ENCODE assay signal across 8 cellular contexts in the genomic region with DNA sequence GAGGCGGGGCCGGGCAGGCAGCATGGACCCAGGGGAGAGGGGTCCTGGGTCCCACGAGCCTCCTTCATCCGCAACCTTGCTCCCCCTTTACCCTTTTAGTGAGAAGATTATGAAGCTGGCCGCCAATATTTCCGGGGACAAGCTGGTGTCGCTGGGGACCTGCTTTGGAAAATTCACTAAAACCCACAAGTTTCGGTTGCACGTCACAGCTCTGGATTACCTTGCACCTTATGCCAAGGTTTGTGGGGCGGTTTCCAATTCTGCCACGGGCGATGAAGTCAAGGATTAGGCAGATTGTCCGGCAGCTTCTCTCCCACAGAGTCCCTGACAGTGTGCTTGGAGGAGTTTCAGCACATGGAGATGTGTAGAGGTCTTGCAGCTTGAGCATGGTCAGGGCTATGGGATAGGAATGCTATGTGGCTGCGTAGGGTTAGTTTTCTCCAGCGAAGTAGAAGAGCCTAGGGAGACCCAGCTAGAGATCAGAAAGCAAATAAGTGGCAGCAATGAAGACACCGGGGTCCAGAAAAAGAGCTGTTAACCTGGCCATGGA. TPM values are rescaled to one million over a fixed set of nuclear protein-coding genes. Genes with fewer than 3 reads are reported as not detected.
DNase-seq lines count a peak whose midpoint lies in the region; ATAC-seq and TF ChIP-seq lines count a peak whose summit lies in the region.

No MANE protein-coding gene starts in this region.

- H3K27ac ChIP-seq in iPS DF 6.9 (ENCODE audit: low read length), result no peak overlapping the region

- H3K4me1 ChIP-seq in iPS DF 6.9 (ENCODE audit: control insufficient read depth, insufficient read depth, low read length), result peaks cover 1% of the 10 kb centered on the region; the same call in 1 of the 2 replicates

- TF ChIP-seq CTCF in activated CD8-positive, alpha-beta T cell treated with anti-CD3 and anti-CD28 coated beads for 36 hours (IDR thresholded peaks at IDR 0.05), result no peak

- no peaks in the 10 kb centered on the region for H3K27me3 ChIP-seq in iPS DF 6.9 (ENCODE audit: control insufficient read depth, insufficient read depth, low read length)

- H3K9me3 Mint-ChIP-seq in activated CD8-positive, alpha-beta T cell treated with anti-CD3 and anti-CD28 coated beads for 36 hours, result no peaks in the 10 kb centered on the region

- H3K4me3 Mint-ChIP-seq in activated CD8-positive, alpha-beta T cell treated with anti-CD3 and anti-CD28 coated beads for 36 hours, result peak overlapping the region; percentile 97

- H3K4me3 ChIP-seq in iPS DF 6.9 (ENCODE audit: low read length), result peak overlapping the region; percentile 65

- POLR2A ChIA-PET in activated CD8-positive, alpha-beta T cell treated with anti-CD3 and anti-CD28 coated beads for 36 hours (lab: Charles Lee), result interaction anchor here (0.6 to 6.9 kb wide), 6 partner anchors 10 to 423 kb away, joined by 3 to 72 read pairs (median 4); a partner anchor contains a TSS

- CTCF ChIA-PET in activated CD8-positive, alpha-beta T cell treated with anti-CD3 and anti-CD28 coated beads for 36 hours (lab: Charles Lee), result interaction anchor here (0.9 to 3.3 kb wide), 6 partner anchors 10 to 415 kb away, joined by 4 to 28 read pairs (median 6); a partner anchor contains a TSS

- no peaks in the 10 kb centered on the region for H3K27me3 Mint-ChIP-seq in activated CD8-positive, alpha-beta T cell treated with anti-CD3 and anti-CD28 coated beads for 36 hours

- no peaks in the 10 kb centered on the region for H3K9me3 ChIP-seq in iPS DF 6.9 (ENCODE audit: control insufficient read depth, insufficient read depth, low read length)

- peak overlapping the region; percentile 99 for H3K27ac Mint-ChIP-seq in activated CD8-positive, alpha-beta T cell treated with anti-CD3 and anti-CD28 coated beads for 36 hours

- peak; percentile 1 for ATAC-seq in activated CD8-positive, alpha-beta T cell treated with anti-CD3 and anti-CD28 coated beads for 36 hours
- ATAC-seq in GM18858 (IDR thresholded peaks at IDR 0.05; ENCODE audit: unreplicated experiment), result no peak
- no peak for ATAC-seq in GM18861 (IDR thresholded peaks at IDR 0.05; ENCODE audit: unreplicated experiment)

- peaks cover 53% of the 10 kb centered on the region for H3K4me1 Mint-ChIP-seq in activated CD8-positive, alpha-beta T cell treated with anti-CD3 and anti-CD28 coated beads for 36 hours (ENCODE audit: low read depth)

- peaks cover 8% of the 10 kb centered on the region for H3K36me3 ChIP-seq in iPS DF 6.9 (ENCODE audit: control insufficient read depth, insufficient read depth, low read length)

- intact Hi-C loops in activated CD8-positive, alpha-beta T cell treated with anti-CD3 and anti-CD28 coated beads for 36 hours (cut with micrococcal nuclease), result no loop called here

- peak; percentile 16 for DNase-seq in activated T-cell treated with anti-CD3 and anti-CD28 coated beads for 24 hours (ENCODE audit: low read depth)
- no peak for DNase-seq in activated T-cell treated with anti-CD3 and anti-CD28 coated beads, Interleukin-2, amount 50 U/mL, for 1 hour
- peak; percentile 55 for DNase-seq in activated CD8-positive, alpha-beta T cell treated with anti-CD3 and anti-CD28 coated beads for 36 hours
- DNase-seq in iPS DF 6.9 (ENCODE audit: low read depth, low spot score), result no peak
- peak; percentile 34 for DNase-seq in stimulated activated CD4-positive, alpha-beta T cell treated with anti-CD3 and anti-CD28 coated beads, Interleukin-4, amount 100 ng/mL, for 24 hours
- no peak for DNase-seq in NCI-H510A treated with DMSO at 0.1 percent for 48 hours (lab: John Stamatoyannopoulos, UW)

- peaks cover 61% of the 10 kb centered on the region for H3K36me3 Mint-ChIP-seq in activated CD8-positive, alpha-beta T cell treated with anti-CD3 and anti-CD28 coated beads for 36 hours (ENCODE audit: low read depth)

- no CpG with 5 or more reads among the region's 16 CpGs for WGBS in iPS DF 6.9 (ENCODE audit: insufficient coverage, insufficient read length)

RNA-seq across cellular contexts. Expression of a gene that starts 0.6 kb away (rescaled TPM):
- 10 to 100 TPM; 37.7 to 41.8 TPM for total RNA-seq in activated CD8-positive, alpha-beta T cell treated with anti-CD3 and anti-CD28 coated beads for 36 hours

RNA-seq across cellular contexts. Expression of a gene that starts 0.8 kb away (rescaled TPM):
- total RNA-seq in activated CD8-positive, alpha-beta T cell treated with anti-CD3 and anti-CD28 coated beads for 36 hours, result 10 to 100 TPM; 26.0 to 27.4 TPM

RNA-seq across cellular contexts. Expression of a gene that starts 9.8 kb away (rescaled TPM):
- 10 to 100 TPM; 16.1 to 19.5 TPM for total RNA-seq in activated CD8-positive, alpha-beta T cell treated with anti-CD3 and anti-CD28 coated beads for 36 hours

RNA-seq across cellular contexts. Expression of a gene that starts 11.4 kb away (rescaled TPM):
- 1 to 10 TPM; 1.2 to 2.2 TPM for total RNA-seq in activated CD8-positive, alpha-beta T cell treated with anti-CD3 and anti-CD28 coated beads for 36 hours

RNA-seq across cellular contexts. Expression of a gene that starts 29.0 kb away (rescaled TPM):
- 10 to 100 TPM; 30.5 to 31.2 TPM for total RNA-seq in activated CD8-positive, alpha-beta T cell treated with anti-CD3 and anti-CD28 coated beads for 36 hours

Comparison
In these comparisons a context has a peak if more than half of its experiments do, and no peak if none do; other contexts are left out.
1. DNase-seq: peak in activated T-cell treated with anti-CD3 and anti-CD28 coated beads for 24 hours (single experiment), activated CD8-positive, alpha-beta T cell treated with anti-CD3 and anti-CD28 coated beads for 36 hours (single experiment) and stimulated activated CD4-positive, alpha-beta T cell treated with anti-CD3 and anti-CD28 coated beads, Interleukin-4, amount 100 ng/mL, for 24 hours (single experiment); none in activated T-cell treated with anti-CD3 and anti-CD28 coated beads, Interleukin-2, amount 50 U/mL, for 1 hour (single experiment), iPS DF 6.9 (single experiment) and NCI-H510A treated with DMSO at 0.1 percent for 48 hours (single experiment).